ENCODE assay signal across 21 cellular contexts in the genomic region with DNA sequence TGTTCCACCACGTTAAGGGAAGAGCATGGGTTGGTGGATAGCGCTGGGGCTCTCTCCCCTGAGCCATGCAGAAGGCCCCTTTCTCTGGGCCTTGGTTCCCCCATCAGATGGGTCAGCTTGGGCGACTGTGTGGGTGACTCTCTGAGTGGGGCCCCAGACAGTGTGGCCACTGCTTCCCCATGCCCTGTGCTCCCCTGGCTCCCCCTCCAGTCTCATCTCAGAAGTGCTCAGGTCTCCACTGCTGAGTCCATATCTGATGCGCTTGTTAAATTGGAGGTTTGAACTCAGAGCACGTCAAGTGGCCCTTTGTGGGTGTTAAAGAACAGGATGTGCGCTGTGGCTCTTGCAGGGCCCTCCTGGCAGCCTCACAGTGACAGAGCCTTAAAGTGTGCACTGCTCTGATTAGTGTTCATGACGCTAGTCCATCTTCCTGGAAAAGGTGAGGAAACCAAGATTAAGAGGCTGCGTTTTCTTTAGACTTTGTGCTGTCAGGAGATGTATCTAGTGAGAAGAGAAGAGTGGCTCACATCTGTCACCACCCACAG. TPM values are rescaled to one million over a fixed set of nuclear protein-coding genes. Genes with fewer than 3 reads are reported as not detected.
DNase-seq lines count a peak whose midpoint lies in the region; ATAC-seq and TF ChIP-seq lines count a peak whose summit lies in the region.
"Had no signal": no experiment of that assay in that cellular context is flagged by ENCODE, and none has a peak within 500 bp of the region (broad histone marks: within the 10 kb centered on the region; RNA-seq: fewer than 3 reads in every experiment).

No MANE protein-coding gene starts in this region.

- H3K9me3 ChIP-seq in right cardiac atrium (ENCODE audit: control insufficient read depth, low read length) = no peaks in the 10 kb centered on the region
- no peaks in the 10 kb centered on the region for H3K9me3 ChIP-seq in WERI-Rb-1 (ENCODE audit: severe bottlenecking)
- H3K9me3 ChIP-seq in upper lobe of right lung = no peaks in the 10 kb centered on the region
- H3K9me3 ChIP-seq: testis had no signal

- peaks cover 0 to 5% (median 0%) of the 10 kb centered on the region in 3 donors for H3K36me3 Mint-ChIP-seq in immature natural killer cell

- no peak for DNase-seq in right cardiac atrium
- no peak for DNase-seq in left ventricle myocardium superior
- no peak for DNase-seq in WERI-Rb-1
- peak; percentile 48 to 76 (median 63) for DNase-seq in immature natural killer cell
- DNase-seq in upper lobe of right lung = no peak
- DNase-seq in NOMO-1 (lab: John Stamatoyannopoulos, UW; ENCODE audit: unreplicated experiment in 2 of 2) = no peak
- DNase-seq: activated CD4-positive, CD25-positive, alpha-beta regulatory T cell treated with anti-CD3 and anti-CD28 coated beads, Interleukin-2, amount 50 U/mL, for 72 hours; activated T-cell treated with anti-CD3 and anti-CD28 coated beads, Interleukin-2, amount 50 U/mL, for 24 hours; amniotic stem cell; HCEC 1CT; IMR-90; NCI-H1092 treated with DMSO at 0.1 percent for 48 hours; NCI-H2029; NCI-H2227 treated with DMSO at 0.1 percent for 48 hours; NCI-H748 treated with DMSO at 0.1 percent for 48 hours; SHP77 treated with DMSO at 0.1 percent for 48 hours; testis had no signal

- H3K36me3 ChIP-seq in WERI-Rb-1 = peaks cover 75% of the 10 kb centered on the region
- peaks cover 14% of the 10 kb centered on the region for H3K36me3 ChIP-seq in upper lobe of right lung

- TF ChIP-seq CTCF in WERI-Rb-1 (IDR thresholded peaks at IDR 0.05; ENCODE audit: low read depth, low read length) = 0 out of 2 replicates have a peak, but pooled peaks have one; percentile 7
- TF ChIP-seq CTCF in upper lobe of right lung (IDR thresholded peaks at IDR 0.05) = no peak

- H3K27me3 Mint-ChIP-seq in immature natural killer cell (ENCODE audit: low read depth in 3 of 3) = no peaks in the 10 kb centered on the region
- H3K27me3 Mint-ChIP-seq: activated T-cell treated with anti-CD3 and anti-CD28 coated beads, Interleukin-2, amount 50 U/mL, for 24 hours; dendritic cell treated with granulocyte-macrophage colony-stimulating factor and Interleukin-4, amounts not matched to agents 40 ng/mL and 50 ng/mL, for 4 days; stimulated activated memory B cell treated with anti-CD40 and anti-IgM and Interleukin-4, amounts not matched to agents 10 μg/mL and 1 μg/mL and 100 μg/mL, for 72 hours had no signal

- intact Hi-C loops in right cardiac atrium (cut with DNase I) (no loop called here), left ventricle myocardium superior (cut with micrococcal nuclease) (no loop called here), upper lobe of right lung (cut with DNase I) (no loop called here)

- no peaks in the 10 kb centered on the region for H3K4me1 ChIP-seq in right cardiac atrium (ENCODE audit: control insufficient read depth, insufficient read depth, low read length)
- no peaks in the 10 kb centered on the region for H3K4me1 ChIP-seq in upper lobe of right lung
- H3K4me1 ChIP-seq: testis had no signal

- H3K4me1 Mint-ChIP-seq in immature natural killer cell = peaks cover 22 to 28% of the 10 kb centered on the region in 2 donors
- H3K4me1 Mint-ChIP-seq: stimulated activated memory B cell treated with anti-CD40 and anti-IgM and Interleukin-4, amounts not matched to agents 10 μg/mL and 1 μg/mL and 100 μg/mL, for 72 hours had no signal

- H3K4me3 Mint-ChIP-seq in immature natural killer cell = peak overlapping the region; percentile 10 to 60 (median 29)
- H3K4me3 Mint-ChIP-seq: activated T-cell treated with anti-CD3 and anti-CD28 coated beads, Interleukin-2, amount 50 U/mL, for 24 hours; dendritic cell treated with granulocyte-macrophage colony-stimulating factor and Interleukin-4, amounts not matched to agents 40 ng/mL and 50 ng/mL, for 4 days; stimulated activated memory B cell treated with anti-CD40 and anti-IgM and Interleukin-4, amounts not matched to agents 10 μg/mL and 1 μg/mL and 100 μg/mL, for 72 hours had no signal

- WGBS in right cardiac atrium = 82% methylated on average over 8 of the region's 8 CpGs

- H3K9me3 Mint-ChIP-seq in immature natural killer cell = no peaks in the 10 kb centered on the region
- H3K9me3 Mint-ChIP-seq: activated T-cell treated with anti-CD3 and anti-CD28 coated beads, Interleukin-2, amount 50 U/mL, for 24 hours; dendritic cell treated with granulocyte-macrophage colony-stimulating factor and Interleukin-4, amounts not matched to agents 40 ng/mL and 50 ng/mL, for 4 days; stimulated activated memory B cell treated with anti-CD40 and anti-IgM and Interleukin-4, amounts not matched to agents 10 μg/mL and 1 μg/mL and 100 μg/mL, for 72 hours had no signal

- H3K27ac Mint-ChIP-seq in immature natural killer cell = peak overlapping the region; percentile 65 to 91 (median 80)
- H3K27ac Mint-ChIP-seq: activated T-cell treated with anti-CD3 and anti-CD28 coated beads, Interleukin-2, amount 50 U/mL, for 24 hours; dendritic cell treated with granulocyte-macrophage colony-stimulating factor and Interleukin-4, amounts not matched to agents 40 ng/mL and 50 ng/mL, for 4 days; stimulated activated memory B cell treated with anti-CD40 and anti-IgM and Interleukin-4, amounts not matched to agents 10 μg/mL and 1 μg/mL and 100 μg/mL, for 72 hours had no signal

- H3K27ac ChIP-seq in right cardiac atrium (ENCODE audit: low read length) = no peak overlapping the region
- H3K27ac ChIP-seq in WERI-Rb-1 = no peak overlapping the region
- no peak overlapping the region for H3K27ac ChIP-seq in upper lobe of right lung
- H3K27ac ChIP-seq: C4-2B, testis had no signal

- H3K4me3 ChIP-seq in right cardiac atrium (ENCODE audit: low read length) (no peak overlapping the region), WERI-Rb-1 (ENCODE audit: low read depth, low read length) (no peak overlapping the region), upper lobe of right lung (no peak overlapping the region)
- H3K4me3 ChIP-seq: testis had no signal

- ATAC-seq in right cardiac atrium (peak; percentile 13 to 68), left ventricle myocardium superior (no peak), upper lobe of right lung (peak; percentile 58), GM18868 (IDR thresholded peaks at IDR 0.05; ENCODE audit: unreplicated experiment) (no peak)
- ATAC-seq: stimulated activated memory B cell treated with anti-CD40 and anti-IgM and Interleukin-4, amounts not matched to agents 10 μg/mL and 1 μg/mL and 100 μg/mL, for 72 hours had no signal

- no peaks in the 10 kb centered on the region for H3K27me3 ChIP-seq in right cardiac atrium (ENCODE audit: control insufficient read depth, insufficient read depth)
- no peaks in the 10 kb centered on the region for H3K27me3 ChIP-seq in WERI-Rb-1 (ENCODE audit: insufficient read depth, low read depth, severe bottlenecking)
- no peaks in the 10 kb centered on the region for H3K27me3 ChIP-seq in upper lobe of right lung
- H3K27me3 ChIP-seq: testis had no signal

RNA-seq across cellular contexts. Expression of a gene that starts 59.8 kb away (rescaled TPM):
- total RNA-seq in right cardiac atrium (10 to 100 TPM; 11.9 to 14.9 (median 13.6) TPM), left ventricle myocardium superior (10.0 TPM), upper lobe of right lung (22.7 TPM)
- polyA plus RNA-seq in right cardiac atrium (11.2 TPM), immature natural killer cell (10 to 100 TPM in 2 of 3 donors, 1 to 10 TPM in 1; 6.0 to 28.6 (median 10.2) TPM)

Comparison
In these comparisons a context has a peak if more than half of its experiments do, and no peak if none do; other contexts are left out.
1. ATAC-seq: peak in right cardiac atrium (2 of 2) and upper lobe of right lung (single experiment); none in left ventricle myocardium superior (single experiment) and GM18868 (single experiment).
2. DNase-seq: peak in immature natural killer cell (3 of 3); none in right cardiac atrium (0 of 3), left ventricle myocardium superior (single experiment), WERI-Rb-1 (single experiment), upper lobe of right lung (single experiment) and NOMO-1 (0 of 2).